33 cellular contexts compared by ENCODE assay signal in genomic region chr12:47530050-47530449, GRCh38.
"Had no signal": no experiment of that assay in that cellular context is flagged by ENCODE, and none has a peak within 500 bp of the region (broad histone marks: within the 10 kb centered on the region; RNA-seq: fewer than 3 reads in every experiment).

No MANE protein-coding gene starts in this region.

- H3K4me3 ChIP-seq: adrenal gland, ascending aorta, body of pancreas, breast epithelium, cardiac muscle cell had no signal

- H3K27ac ChIP-seq: adrenal gland, ascending aorta, body of pancreas, brain microvascular endothelial cell, breast epithelium, cardiac muscle cell had no signal

- H3K27me3 ChIP-seq: ascending aorta, body of pancreas, brain microvascular endothelial cell, breast epithelium, cardiac muscle cell had no signal

- H3K9me3 ChIP-seq: body of pancreas had no signal

- H3K4me1 ChIP-seq: adrenal gland, ascending aorta, body of pancreas, breast epithelium had no signal

- H3K36me3 ChIP-seq: adrenal gland, ascending aorta, brain microvascular endothelial cell, breast epithelium, cardiac muscle cell had no signal

- DNase-seq: activated effector memory CD4-positive, alpha-beta T cell treated with anti-CD3 and anti-CD28 coated beads, Interleukin-2, amount 50 U/mL, for 16 hours; activated effector memory CD4-positive, alpha-beta T cell treated with Interleukin-2 at 50 U/mL for 16 hours; activated gamma-delta T cell; activated gamma-delta T cell treated with Interleukin-2 at 50 U/mL for 16 hours; activated naive CD4-positive, alpha-beta T cell; activated naive CD4-positive, alpha-beta T cell treated with anti-CD3 and anti-CD28 coated beads for 36 hours; activated naive CD4-positive, alpha-beta T cell treated with anti-CD3 and anti-CD28 coated beads, Interleukin-2, amount 10 ng/mL, durations not matched to agents 7 days and 5 days; activated naive CD4-positive, alpha-beta T cell treated with anti-CD3 and anti-CD28 coated beads, Interleukin-2, amount 50 U/mL, for 16 hours; activated naive CD4-positive, alpha-beta T cell treated with Interleukin-2 at 50 U/mL for 16 hours; activated naive CD8-positive, alpha-beta T cell treated with anti-CD3 and anti-CD28 coated beads for 36 hours; activated naive CD8-positive, alpha-beta T cell treated with anti-CD3 and anti-CD28 coated beads, Interleukin-2, amount 10 ng/mL, durations not matched to agents 7 days and 5 days; activated naive CD8-positive, alpha-beta T cell treated with anti-CD3 and anti-CD28 coated beads, Interleukin-2, amount 50 U/mL, for 24 hours; activated T-cell treated with anti-CD3 and anti-CD28 coated beads, Interleukin-2, amount 50 U/mL, for 1 hour; activated T-cell treated with anti-CD3 and anti-CD28 coated beads, Interleukin-2, amount 50 U/mL, for 24 hours; activated T-cell treated with anti-CD3 and anti-CD28 coated beads, Interleukin-2, amount 50 U/mL, for 4 hours; activated T-cell treated with anti-CD3 and anti-CD28 coated beads, Interleukin-2, amount 50 U/mL, for 48 hours; activated T-cell treated with anti-CD3 and anti-CD28 coated beads, Interleukin-2, amount 50 U/mL, for 72 hours; adrenal gland; amniotic stem cell; amygdala; anterior cingulate cortex; aorta; body of pancreas; brain microvascular endothelial cell; caudate nucleus; central memory CD4-positive, alpha-beta T cell; cerebellar nuclear complex had no signal

- ATAC-seq: activated naive CD4-positive, alpha-beta T cell treated with anti-CD3 and anti-CD28 coated beads, Interleukin-2, amount 50 U/mL, for 72 hours; activated naive CD8-positive, alpha-beta T cell treated with anti-CD3 and anti-CD28 coated beads, Interleukin-2, amount 50 U/mL, for 24 hours; activated T-cell treated with anti-CD3 and anti-CD28 coated beads, Interleukin-2, amount 50 U/mL, for 4 hours; activated T-cell treated with anti-CD3 and anti-CD28 coated beads, Interleukin-2, amount 50 U/mL, for 72 hours; activated T-helper 17 cell treated with anti-CD3 and anti-CD28 coated beads, Interleukin-2, amount 50 U/mL, for 72 hours; body of pancreas had no signal

- FAIRE-seq: bronchial epithelial cell had no signal
